21 cellular contexts compared by ENCODE assay signal in genomic region chr6:134967711-134968110, GRCh38. TPM values are rescaled to one million over a fixed set of nuclear protein-coding genes. Genes with fewer than 3 reads are reported as not detected.
"Had no signal": no experiment of that assay in that cellular context is flagged by ENCODE, and none has a peak within 500 bp of the region (broad histone marks: within the 10 kb centered on the region; RNA-seq: fewer than 3 reads in every experiment).

No MANE protein-coding gene starts in this region.

- ATAC-seq: activated naive CD8-positive, alpha-beta T cell treated with anti-CD3 and anti-CD28 coated beads, Interleukin-2, amount 50 U/mL, for 24 hours; activated T-cell treated with anti-CD3 and anti-CD28 coated beads, Interleukin-2, amount 50 U/mL, for 4 hours; foreskin keratinocyte; natural killer cell; pancreas; right lobe of liver; stimulated activated naive CD8-positive, alpha-beta T cell treated with anti-CD3 and anti-CD28 coated beads, Interleukin-15, amount 100 ng/mL, for 72 hours had no signal

- H3K27me3 Mint-ChIP-seq: activated naive CD8-positive, alpha-beta T cell treated with anti-CD3 and anti-CD28 coated beads, Interleukin-2, amount 50 U/mL, for 24 hours; stimulated activated naive CD8-positive, alpha-beta T cell treated with anti-CD3 and anti-CD28 coated beads, Interleukin-15, amount 100 ng/mL, for 72 hours had no signal

- H3K9me3 Mint-ChIP-seq: activated naive CD4-positive, alpha-beta T cell treated with anti-CD3 and anti-CD28 coated beads for 36 hours; activated naive CD8-positive, alpha-beta T cell treated with anti-CD3 and anti-CD28 coated beads, Interleukin-2, amount 50 U/mL, for 24 hours; activated T-cell treated with anti-CD3 and anti-CD28 coated beads, Interleukin-2, amount 50 U/mL, for 4 hours; natural killer cell; stimulated activated naive CD8-positive, alpha-beta T cell treated with anti-CD3 and anti-CD28 coated beads, Interleukin-15, amount 100 ng/mL, for 72 hours had no signal

- DNase-seq: activated CD4-positive, alpha-beta T cell treated with anti-CD3 and anti-CD28 coated beads, Interleukin-2, amount 50 U/mL, for 4 hours; activated CD4-positive, CD25-positive, alpha-beta regulatory T cell treated with anti-CD3 and anti-CD28 coated beads, Interleukin-2, amount 50 U/mL, for 72 hours; activated naive CD4-positive, alpha-beta T cell treated with anti-CD3 and anti-CD28 coated beads for 36 hours; activated naive CD8-positive, alpha-beta T cell treated with anti-CD3 and anti-CD28 coated beads, Interleukin-2, amount 50 U/mL, for 24 hours; activated T-cell treated with anti-CD3 and anti-CD28 coated beads, Interleukin-2, amount 50 U/mL, for 4 hours; aorta; brain microvascular endothelial cell; central memory CD4-positive, alpha-beta T cell; colonic mucosa; hypothalamus; islet precursor cell; natural killer cell; pancreas; right lobe of liver; small intestine; stimulated activated CD4-positive, alpha-beta T cell treated with anti-CD3 and anti-CD28 coated beads, Interleukin-15, amount 100 ng/mL, for 24 hours; stimulated activated CD4-positive, alpha-beta T cell treated with anti-CD3 and anti-CD28 coated beads, Interleukin-2, amount 100 ng/mL, for 48 hours; stimulated activated naive CD8-positive, alpha-beta T cell treated with anti-CD3 and anti-CD28 coated beads, Interleukin-15, amount 100 ng/mL, for 72 hours; trophoblast cell had no signal

- H3K27ac Mint-ChIP-seq: activated naive CD4-positive, alpha-beta T cell treated with anti-CD3 and anti-CD28 coated beads for 36 hours; activated naive CD8-positive, alpha-beta T cell treated with anti-CD3 and anti-CD28 coated beads, Interleukin-2, amount 50 U/mL, for 24 hours; natural killer cell; stimulated activated naive CD8-positive, alpha-beta T cell treated with anti-CD3 and anti-CD28 coated beads, Interleukin-15, amount 100 ng/mL, for 72 hours had no signal

- H3K4me1 Mint-ChIP-seq: activated naive CD8-positive, alpha-beta T cell treated with anti-CD3 and anti-CD28 coated beads, Interleukin-2, amount 50 U/mL, for 24 hours; natural killer cell; stimulated activated naive CD8-positive, alpha-beta T cell treated with anti-CD3 and anti-CD28 coated beads, Interleukin-15, amount 100 ng/mL, for 72 hours had no signal

- H3K4me3 Mint-ChIP-seq: activated naive CD4-positive, alpha-beta T cell treated with anti-CD3 and anti-CD28 coated beads for 36 hours; activated naive CD8-positive, alpha-beta T cell treated with anti-CD3 and anti-CD28 coated beads, Interleukin-2, amount 50 U/mL, for 24 hours; activated T-cell treated with anti-CD3 and anti-CD28 coated beads, Interleukin-2, amount 50 U/mL, for 4 hours; natural killer cell; stimulated activated naive CD8-positive, alpha-beta T cell treated with anti-CD3 and anti-CD28 coated beads, Interleukin-15, amount 100 ng/mL, for 72 hours had no signal

RNA-seq across cellular contexts. Expression of gene ALDH8A1, which starts 17.8 kb away (rescaled TPM):
- total RNA-seq: vagina had no signal
